ENCODE assay signal across 1 cellular context in the genomic region with DNA sequence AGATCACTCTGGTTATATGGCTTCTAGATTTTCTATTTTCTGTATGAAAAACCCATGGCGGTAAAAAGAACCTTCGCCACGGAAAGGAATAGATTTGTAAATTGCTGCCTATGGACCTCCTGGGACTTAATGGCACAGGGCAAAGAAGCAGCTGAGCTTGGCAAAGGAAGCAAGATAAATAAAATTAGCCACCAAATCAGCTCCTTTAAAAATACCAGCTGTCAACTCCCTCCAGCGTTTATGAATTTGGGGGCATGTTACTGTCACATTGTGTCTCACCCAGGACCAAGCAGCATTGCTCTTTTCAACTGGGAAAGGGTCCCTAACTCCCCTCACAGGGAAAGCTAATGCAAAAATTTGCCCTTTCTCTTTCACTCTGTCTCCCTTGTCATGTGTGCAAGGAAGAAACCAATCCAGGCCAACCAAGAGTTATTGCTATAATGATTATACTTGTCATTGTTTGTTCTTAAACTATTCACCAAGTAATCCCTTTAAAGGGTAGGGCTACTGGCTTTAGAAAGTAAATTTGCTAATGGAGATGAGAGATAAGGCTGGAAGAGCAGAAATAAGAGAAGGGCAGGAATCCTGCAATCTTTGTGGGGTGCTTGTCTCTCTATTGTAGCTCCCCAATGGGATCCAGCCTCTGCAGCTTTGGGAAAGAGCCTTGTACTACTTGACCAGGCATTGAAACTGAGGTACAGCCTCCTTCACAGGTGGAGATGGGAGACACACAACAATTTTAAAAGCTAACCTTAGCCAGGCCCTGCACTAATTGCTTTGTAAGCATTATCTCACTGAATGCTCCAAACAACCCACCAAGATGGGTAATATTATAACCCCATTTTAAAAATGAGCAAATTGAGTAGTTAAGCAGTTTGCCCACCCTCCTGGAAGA.
TF ChIP-seq lines count a peak whose summit lies in the region.

No MANE protein-coding gene starts in this region.

TF ChIP-seq in neural cell, 6 proteins besides CTCF, POLR2A, EP300 and RAD21 (continued from another document):
- no peak for TF ChIP-seq EZH2 (IDR thresholded peaks at IDR 0.05; ENCODE audit: borderline replicate concordance, insufficient read depth, low read length, poor library complexity, severe bottlenecking)
- no peak for TF ChIP-seq TAF1 (IDR thresholded peaks at IDR 0.05; ENCODE audit: low read depth)
- TF ChIP-seq, protein P1, sequence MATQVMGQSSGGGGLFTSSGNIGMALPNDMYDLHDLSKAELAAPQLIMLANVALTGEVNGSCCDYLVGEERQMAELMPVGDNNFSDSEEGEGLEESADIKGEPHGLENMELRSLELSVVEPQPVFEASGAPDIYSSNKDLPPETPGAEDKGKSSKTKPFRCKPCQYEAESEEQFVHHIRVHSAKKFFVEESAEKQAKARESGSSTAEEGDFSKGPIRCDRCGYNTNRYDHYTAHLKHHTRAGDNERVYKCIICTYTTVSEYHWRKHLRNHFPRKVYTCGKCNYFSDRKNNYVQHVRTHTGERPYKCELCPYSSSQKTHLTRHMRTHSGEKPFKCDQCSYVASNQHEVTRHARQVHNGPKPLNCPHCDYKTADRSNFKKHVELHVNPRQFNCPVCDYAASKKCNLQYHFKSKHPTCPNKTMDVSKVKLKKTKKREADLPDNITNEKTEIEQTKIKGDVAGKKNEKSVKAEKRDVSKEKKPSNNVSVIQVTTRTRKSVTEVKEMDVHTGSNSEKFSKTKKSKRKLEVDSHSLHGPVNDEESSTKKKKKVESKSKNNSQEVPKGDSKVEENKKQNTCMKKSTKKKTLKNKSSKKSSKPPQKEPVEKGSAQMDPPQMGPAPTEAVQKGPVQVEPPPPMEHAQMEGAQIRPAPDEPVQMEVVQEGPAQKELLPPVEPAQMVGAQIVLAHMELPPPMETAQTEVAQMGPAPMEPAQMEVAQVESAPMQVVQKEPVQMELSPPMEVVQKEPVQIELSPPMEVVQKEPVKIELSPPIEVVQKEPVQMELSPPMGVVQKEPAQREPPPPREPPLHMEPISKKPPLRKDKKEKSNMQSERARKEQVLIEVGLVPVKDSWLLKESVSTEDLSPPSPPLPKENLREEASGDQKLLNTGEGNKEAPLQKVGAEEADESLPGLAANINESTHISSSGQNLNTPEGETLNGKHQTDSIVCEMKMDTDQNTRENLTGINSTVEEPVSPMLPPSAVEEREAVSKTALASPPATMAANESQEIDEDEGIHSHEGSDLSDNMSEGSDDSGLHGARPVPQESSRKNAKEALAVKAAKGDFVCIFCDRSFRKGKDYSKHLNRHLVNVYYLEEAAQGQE (IDR thresholded peaks at IDR 0.05; ENCODE audit: borderline replicate concordance), result no peak
